Comparison of ENCODE assay signal across 1 cellular context in genomic region chr4:101818362-101818761, GRCh38.
TF ChIP-seq lines count a peak whose summit lies in the region.

No MANE protein-coding gene starts in this region.

TF ChIP-seq in IMR-90, 13 proteins besides CTCF, POLR2A, EP300 and RAD21 (continued from another document):
- no peak for TF ChIP-seq RCOR1 (IDR thresholded peaks at IDR 0.05; ENCODE audit: insufficient replicate concordance, low read length)
- TF ChIP-seq SMC3 (IDR thresholded peaks at IDR 0.05; ENCODE audit: low read depth, low read length), result no peak
- no peak for TF ChIP-seq ELK1 (IDR thresholded peaks at IDR 0.05; ENCODE audit: borderline replicate concordance, low read depth, low read length)
- no peak for TF ChIP-seq MAFK (IDR thresholded peaks at IDR 0.05; ENCODE audit: low read depth, low read length)
- no peak for TF ChIP-seq RFX5 (IDR thresholded peaks at IDR 0.05; ENCODE audit: low read depth, low read length)
- no peak for TF ChIP-seq NFE2L2 (IDR thresholded peaks at IDR 0.05; ENCODE audit: low read depth, low read length)
- TF ChIP-seq FOS (IDR thresholded peaks at IDR 0.05; ENCODE audit: low read depth, low read length), result no peak
